6 cellular contexts compared by ENCODE assay signal in the genomic region with DNA sequence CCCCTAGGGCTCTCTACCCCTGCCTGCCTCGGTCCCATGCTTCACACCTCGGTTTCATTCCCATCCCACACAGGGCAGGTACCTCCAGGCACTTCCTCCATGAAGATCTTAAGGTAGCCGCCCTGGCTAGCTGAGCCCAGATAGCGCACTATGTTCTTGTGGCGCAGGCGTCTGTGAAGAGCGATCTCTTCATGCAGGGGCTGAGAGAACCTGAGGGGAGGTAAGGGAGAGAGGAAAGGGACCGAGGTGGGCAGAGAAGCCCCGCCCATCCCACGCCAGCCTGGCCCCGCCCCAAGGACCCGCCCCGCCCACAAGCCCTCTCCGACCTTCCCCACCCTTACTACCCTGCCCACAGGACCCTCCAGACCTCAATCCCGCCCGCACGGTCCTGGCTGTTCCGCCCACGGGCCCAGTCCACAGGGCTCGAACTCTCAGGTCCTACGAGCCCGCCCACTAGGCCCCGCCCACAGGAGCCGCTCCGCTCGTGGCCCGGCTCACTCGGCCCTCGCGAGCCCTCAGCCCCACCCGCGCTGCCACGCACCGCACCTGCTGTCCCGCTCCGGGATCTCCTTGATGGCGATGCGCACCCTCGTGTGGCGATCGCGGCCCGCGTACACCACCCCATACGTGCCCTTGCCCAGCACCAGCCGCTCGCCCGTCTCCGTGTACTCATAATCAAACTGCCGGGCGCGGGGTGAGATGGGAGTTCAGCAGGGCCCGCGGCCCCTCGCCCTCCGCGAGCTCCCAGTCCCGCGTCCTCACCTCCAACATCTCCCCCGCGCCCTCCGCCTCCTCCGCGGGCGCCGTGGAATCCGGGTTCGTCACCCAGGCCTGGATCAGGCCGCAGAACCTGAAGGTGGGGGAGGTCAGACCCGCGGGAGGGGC. TPM values are rescaled to one million over a fixed set of nuclear protein-coding genes. Genes with fewer than 3 reads are reported as not detected.
DNase-seq lines count a peak whose midpoint lies in the region; ATAC-seq and TF ChIP-seq lines count a peak whose summit lies in the region.

No MANE protein-coding gene starts in this region.

- H3K27me3 ChIP-seq in heart left ventricle (no peaks in the 10 kb centered on the region), ascending aorta (no peaks in the 10 kb centered on the region)

- H3K27ac ChIP-seq in heart left ventricle (peak overlapping the region in 1 of 12 donors; percentile 4), ascending aorta (no peak overlapping the region)

- WGBS in heart left ventricle, 4 donors, result 40 to 73% (median 63%) methylated on average over 58 to 71 of the region's 71 CpGs

- H3K4me1 ChIP-seq in heart left ventricle (peaks cover 7 to 46% (median 18%) of the 10 kb centered on the region in 12 donors), ascending aorta (peaks cover 11% of the 10 kb centered on the region in 2 donors)

- TF ChIP-seq CTCF in heart left ventricle (IDR thresholded peaks at IDR 0.05), result no peak
- TF ChIP-seq CTCF in ascending aorta (IDR thresholded peaks at IDR 0.05), result no peak

- no peaks in the 10 kb centered on the region for H3K9me3 ChIP-seq in heart left ventricle
- H3K9me3 ChIP-seq in ascending aorta, result no peaks in the 10 kb centered on the region

- H3K4me3 ChIP-seq in heart left ventricle, result peak overlapping the region in 10 of 12 donors; percentile 1 to 56 (median 42)
- H3K4me3 ChIP-seq in ascending aorta, result no peak overlapping the region

- intact Hi-C loops in heart left ventricle (cut with DNase I), result no loop called here
- intact Hi-C loops in ascending aorta (cut with DNase I), result loop anchor here (10.0 kb wide), 1 partner anchor 1764 kb away; a partner anchor contains a TSS

- no peak for ATAC-seq in heart left ventricle

- peak; percentile 43 to 60 for DNase-seq in activated CD4-positive, alpha-beta T cell treated with anti-CD3 and anti-CD28 coated beads for 4 hours
- DNase-seq in heart left ventricle, result no peak
- peak; percentile 41 for DNase-seq in stimulated activated naive CD4-positive, alpha-beta T cell treated with Interleukin-2 at 50 U/mL for 16 hours (lab: John Stamatoyannopoulos, UW)
- no peak for DNase-seq in ascending aorta (ENCODE audit: low spot score in 2 of 2)
- DNase-seq in NCI-H446 (lab: John Stamatoyannopoulos, UW), result no peak
- DNase-seq in NCI-H1930 (lab: John Stamatoyannopoulos, UW), result no peak

- no peak for TF ChIP-seq POLR2A in heart left ventricle (IDR thresholded peaks at IDR 0.05)

- H3K36me3 ChIP-seq in heart left ventricle (peaks cover 0 to 93% (median 84%) of the 10 kb centered on the region in 9 donors), ascending aorta (peaks cover 90 to 95% of the 10 kb centered on the region in 2 donors)

RNA-seq across cellular contexts. Expression of a gene that starts 6.4 kb away (rescaled TPM):
- total RNA-seq in heart left ventricle, result 10 to 100 TPM; 21.1 to 77.0 (median 36.5) TPM
- 10 to 100 TPM; 48.6 to 64.3 TPM for polyA plus RNA-seq in heart left ventricle
- 164 TPM for total RNA-seq in ascending aorta

RNA-seq across cellular contexts. Expression of a gene that starts 14.2 kb away (rescaled TPM):
- total RNA-seq in heart left ventricle, result 100 to 1,000 TPM in 1 of 9 donors, 10 to 100 TPM in 5, 1 to 10 TPM in 3; 2.4 to 112 (median 31.9) TPM
- polyA plus RNA-seq in heart left ventricle, result 100 to 1,000 TPM in 1 of 2 donors, 10 to 100 TPM in 1; 60.8 to 141 TPM
- total RNA-seq in ascending aorta, result 13.2 TPM

RNA-seq across cellular contexts. Expression of a gene that starts 18.6 kb away (rescaled TPM):
- 1 to 10 TPM in 2 of 9 donors, under 1 TPM in 6, not detected in 1; 0.23 to 6.0 (median 0.46) TPM for total RNA-seq in heart left ventricle
- 1 to 10 TPM in 1 of 2 donors, under 1 TPM in 1; 0.57 to 1.2 TPM for polyA plus RNA-seq in heart left ventricle
- total RNA-seq in ascending aorta, result 0.21 TPM

RNA-seq across cellular contexts. Expression of a gene that starts 22.7 kb away (rescaled TPM):
- total RNA-seq in heart left ventricle, result not detected
- polyA plus RNA-seq in heart left ventricle, result not detected
- not detected for total RNA-seq in ascending aorta

RNA-seq across cellular contexts. Expression of a gene that starts 32.0 kb away (rescaled TPM):
- total RNA-seq in heart left ventricle (1 to 10 TPM in 2 of 9 donors, under 1 TPM in 6, not detected in 1; 0.28 to 2.4 (median 0.53) TPM), ascending aorta (2.0 TPM)
- polyA plus RNA-seq in heart left ventricle, result 1 to 10 TPM in 1 of 2 donors, under 1 TPM in 1; 0.11 to 3.7 TPM

Comparison
In these comparisons a context has a peak if more than half of its experiments do, and no peak if none do; other contexts are left out.
1. DNase-seq: peak in activated CD4-positive, alpha-beta T cell treated with anti-CD3 and anti-CD28 coated beads for 4 hours (2 of 2) and stimulated activated naive CD4-positive, alpha-beta T cell treated with Interleukin-2 at 50 U/mL for 16 hours (single experiment); none in heart left ventricle (0 of 5), ascending aorta (0 of 2), NCI-H446 (0 of 2) and NCI-H1930 (0 of 2).
2. H3K4me3 ChIP-seq: peak in heart left ventricle (10 of 12); none in ascending aorta (0 of 2).